ENCODE assay signal across 18 cellular contexts in the genomic region with DNA sequence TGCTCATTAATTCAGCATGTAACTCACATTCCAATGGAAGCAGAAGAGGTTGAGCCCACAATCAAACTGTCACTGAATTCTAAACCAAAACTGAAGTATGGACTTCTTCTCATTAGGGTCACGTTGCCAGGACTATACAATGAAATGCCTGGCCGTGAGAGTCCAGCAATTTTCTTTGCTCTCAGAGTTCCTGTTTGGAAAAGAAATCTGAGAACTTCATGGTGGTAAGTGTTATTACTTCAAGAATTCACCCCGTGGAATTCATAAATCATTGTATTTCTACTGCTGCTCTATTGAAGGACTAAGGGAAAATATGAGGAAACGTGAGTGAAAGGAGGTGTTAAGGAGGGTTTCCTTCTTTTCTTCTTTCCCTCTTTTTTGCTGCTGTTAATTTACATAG.
DNase-seq lines count a peak whose midpoint lies in the region; ATAC-seq and TF ChIP-seq lines count a peak whose summit lies in the region.
"Had no signal": no experiment of that assay in that cellular context is flagged by ENCODE, and none has a peak within 500 bp of the region (broad histone marks: within the 10 kb centered on the region; RNA-seq: fewer than 3 reads in every experiment).

No MANE protein-coding gene starts in this region.

- H3K4me2 ChIP-seq in IMR-90 (ENCODE audit: low read depth, low read length), result peak overlapping the region; percentile 73
- peak overlapping the region; percentile 37 for H3K4me2 ChIP-seq in mesenchymal stem cell (ENCODE audit: low read length, poor library complexity, severe bottlenecking)

- H3K4ac ChIP-seq in IMR-90 (ENCODE audit: low read depth, low read length) (peak overlapping the region; percentile 39; the same call in 1 of the 2 replicates), mesenchymal stem cell (ENCODE audit: low read depth in 1 of 2, low read length in 2 of 2) (no peak overlapping the region)

- H3K9ac ChIP-seq in IMR-90 (ENCODE audit: low read depth, low read length) (peak overlapping the region; percentile 34; the same call in 1 of the 2 replicates), mesenchymal stem cell (ENCODE audit: low read length) (peak overlapping the region; percentile 72)

- DNase-seq in IMR-90 (peak; percentile 76), chondrocyte (ENCODE audit: low spot score) (no peak), mesenchymal stem cell (peak; percentile 56), uterus (no peak), lower leg skin (ENCODE audit: low spot score in 2 of 2) (no peak), NCI-H1436 treated with DMSO at 0.1 percent for 48 hours (lab: John Stamatoyannopoulos, UW) (no peak), hypothalamus (lab: John Stamatoyannopoulos, UW) (no peak)
- DNase-seq: activated CD4-positive, alpha-beta memory T cell treated with anti-CD3 and anti-CD28 coated beads for 36 hours; activated T-cell treated with anti-CD3 and anti-CD28 coated beads, Interleukin-2, amount 50 U/mL, for 48 hours; HFFc6; KBM-7; natural killer cell; NCI-H1436; NCI-H2227 treated with DMSO at 0.1 percent for 48 hours; stimulated activated CD4-positive, alpha-beta T cell treated with anti-CD3 and anti-CD28 coated beads, Interleukin-4, amount 100 ng/mL, for 24 hours had no signal

- H3K4me3 Mint-ChIP-seq in chondrocyte (ENCODE audit: unreplicated experiment), result peak overlapping the region; percentile 68
- H3K4me3 Mint-ChIP-seq: activated CD4-positive, alpha-beta memory T cell treated with anti-CD3 and anti-CD28 coated beads for 36 hours; CD14-positive monocyte; dendritic cell treated with granulocyte-macrophage colony-stimulating factor and Interleukin-4, amounts not matched to agents 40 ng/mL and 50 ng/mL, for 4 days; HFFc6; natural killer cell had no signal

- H3K56ac ChIP-seq in IMR-90 (ENCODE audit: extremely low read depth, insufficient read depth, low read length), result peak overlapping the region; percentile 12

- no peak overlapping the region; the same call in none of the 2 replicates for H4K5ac ChIP-seq in IMR-90 (ENCODE audit: low read depth, low read length)

- H3K14ac ChIP-seq in IMR-90 (replicated peaks; ENCODE audit: low read depth, low read length) (peak overlapping the region; percentile 80), mesenchymal stem cell (ENCODE audit: low read length in 2 of 2) (no peak overlapping the region)

- H4K8ac ChIP-seq in IMR-90 (ENCODE audit: low read depth in 2 of 2, low read length in 2 of 2), result peak overlapping the region; percentile 2 to 57; a peak in 2 of 4 replicates
- H4K8ac ChIP-seq in mesenchymal stem cell (ENCODE audit: low read length), result no peak overlapping the region

- H3K36me3 ChIP-seq in IMR-90 (ENCODE audit: control insufficient read depth, insufficient read depth, low read length) (no peaks in the 10 kb centered on the region), mesenchymal stem cell (ENCODE audit: control insufficient read depth in 1 of 2, insufficient read depth in 2 of 2, low read depth in 1 of 2, low read length in 2 of 2) (no peaks in the 10 kb centered on the region), uterus (no peaks in the 10 kb centered on the region)

- H3K9me3 ChIP-seq in IMR-90 (ENCODE audit: control insufficient read depth, insufficient read depth, low read length), result no peaks in the 10 kb centered on the region
- H3K9me3 ChIP-seq in mesenchymal stem cell (ENCODE audit: control insufficient read depth, low read length), result no peaks in the 10 kb centered on the region
- no peaks in the 10 kb centered on the region for H3K9me3 ChIP-seq in uterus

- H2BK120ac ChIP-seq in IMR-90 (ENCODE audit: low read depth, low read length) (peak overlapping the region; percentile 82), mesenchymal stem cell (ENCODE audit: low read depth, low read length) (no peak overlapping the region)

- in situ Hi-C loops in IMR-90 (cut with MboI; ENCODE audit: low sequenced_read_pairs), result no loop called here

- H3K27me3 Mint-ChIP-seq in chondrocyte (ENCODE audit: low read depth), result no peaks in the 10 kb centered on the region
- H3K27me3 Mint-ChIP-seq: activated CD4-positive, alpha-beta memory T cell treated with anti-CD3 and anti-CD28 coated beads for 36 hours had no signal

- peaks cover 7% of the 10 kb centered on the region for H3K4me1 ChIP-seq in IMR-90 (ENCODE audit: control insufficient read depth, insufficient read depth, low read length)
- no peaks in the 10 kb centered on the region for H3K4me1 ChIP-seq in mesenchymal stem cell (ENCODE audit: control insufficient read depth, insufficient read depth, low read depth, low read length)
- peaks cover 0 to 2% of the 10 kb centered on the region in 2 donors for H3K4me1 ChIP-seq in uterus

- peak overlapping the region; percentile 75; the same call in 1 of the 2 replicates for H2BK20ac ChIP-seq in IMR-90 (ENCODE audit: low read depth, low read length)

- no peaks in the 10 kb centered on the region; the same call in 1 of the 2 replicates for H3K9me1 ChIP-seq in IMR-90 (ENCODE audit: insufficient read depth, low read length)

- H3K23ac ChIP-seq in IMR-90 (ENCODE audit: low read depth, low read length) (peak overlapping the region; percentile 55; the same call in 1 of the 2 replicates), mesenchymal stem cell (ENCODE audit: low read length in 2 of 2) (no peak overlapping the region)

- WGBS in IMR-90 (ENCODE audit: extremely low coverage in 2 of 2, insufficient read length in 1 of 2), 2 experiments, result no CpG with 5 or more reads among the region's 4 CpGs
- 12% methylated on average over 3 of the region's 4 CpGs for WGBS in mesenchymal stem cell
- 38 to 51% methylated on average over 4 of the region's 4 CpGs for WGBS in lower leg skin, 2 donors

- H3K4me3 ChIP-seq in IMR-90 (ENCODE audit: insufficient read depth, low read depth, low read length) (peak overlapping the region; percentile 6; the same call in 1 of the 2 replicates), mesenchymal stem cell (ENCODE audit: insufficient read depth in 1 of 2, low read depth in 1 of 2, low read length in 2 of 2) (no peak overlapping the region), uterus (no peak overlapping the region), lower leg skin (ENCODE audit: low read depth, poor library complexity, severe bottlenecking) (no peak overlapping the region)
- H3K4me3 ChIP-seq: lung had no signal

- H3K27me3 ChIP-seq in IMR-90 (ENCODE audit: control insufficient read depth, insufficient read depth, low read length) (no peaks in the 10 kb centered on the region), mesenchymal stem cell (ENCODE audit: control insufficient read depth in 1 of 2, insufficient read depth in 1 of 2, low read length in 2 of 2) (no peaks in the 10 kb centered on the region), uterus (no peaks in the 10 kb centered on the region)

- no peaks in the 10 kb centered on the region for H3K79me1 ChIP-seq in IMR-90 (ENCODE audit: low read depth in 1 of 2, low read length in 2 of 2)
- no peaks in the 10 kb centered on the region for H3K79me1 ChIP-seq in mesenchymal stem cell (replicated peaks; ENCODE audit: low read length, poor library complexity, severe bottlenecking)

- H3K18ac ChIP-seq in IMR-90 (ENCODE audit: low read depth, low read length) (peak overlapping the region; percentile 93), mesenchymal stem cell (ENCODE audit: low read depth in 1 of 2, low read length in 2 of 2) (no peak overlapping the region)

- TF ChIP-seq POLR2A in IMR-90 (IDR thresholded peaks at IDR 0.05; ENCODE audit: low read depth, low read length), result no peak
- TF ChIP-seq POLR2A in uterus (IDR thresholded peaks at IDR 0.05), result no peak
- no peak for TF ChIP-seq POLR2A in lower leg skin (IDR thresholded peaks at IDR 0.05)

- no peak for TF ChIP-seq RAD21 in IMR-90 (IDR thresholded peaks at IDR 0.05; ENCODE audit: low read length)

- intact Hi-C loops in IMR-90 (cut with micrococcal nuclease), result no loop called here
- intact Hi-C loops in uterus (cut with DNase I; ENCODE audit: low total_unique reads), result no loop called here
- intact Hi-C loops in lower leg skin (cut with DNase I; ENCODE audit: low total_unique reads), result no loop called here

- BruUV-seq in IMR-90 (replicated peaks; lab: Mats Ljungman, UMichigan), result no TSS peak

- H2BK15ac ChIP-seq in IMR-90 (ENCODE audit: low read depth, low read length) (peak overlapping the region; percentile 17; the same call in 1 of the 3 replicates), mesenchymal stem cell (ENCODE audit: low read depth, poor library complexity, severe bottlenecking) (no peak overlapping the region)

- H4K91ac ChIP-seq in IMR-90 (ENCODE audit: insufficient read depth, low read depth, low read length) (no peak overlapping the region), mesenchymal stem cell (ENCODE audit: low read length) (no peak overlapping the region)

- peak; percentile 85 for ATAC-seq in IMR-90 (ENCODE audit: low read depth)
- ATAC-seq: natural killer cell had no signal

- no peaks in the 10 kb centered on the region for H3K9me3 Mint-ChIP-seq in chondrocyte (ENCODE audit: low read depth)
- H3K9me3 Mint-ChIP-seq: activated CD4-positive, alpha-beta memory T cell treated with anti-CD3 and anti-CD28 coated beads for 36 hours; dendritic cell treated with granulocyte-macrophage colony-stimulating factor and Interleukin-4, amounts not matched to agents 40 ng/mL and 50 ng/mL, for 4 days; HFFc6; natural killer cell had no signal

- H3K27ac ChIP-seq in IMR-90 (ENCODE audit: insufficient read depth, low read length) (peak overlapping the region; percentile 66; the same call in 1 of the 2 replicates), mesenchymal stem cell (ENCODE audit: low read length, poor library complexity, severe bottlenecking) (no peak overlapping the region), uterus (peak overlapping the region; percentile 14 to 37)

- dilution Hi-C loops in IMR-90 (cut with HindIII; ENCODE audit: low sequenced_read_pairs, unreplicated experiment), result no loop called here

- no peak overlapping the region for H2BK12ac ChIP-seq in mesenchymal stem cell (ENCODE audit: low read length in 2 of 2)

- H2AK5ac ChIP-seq in IMR-90 (ENCODE audit: low read depth, low read length), result no peak overlapping the region
- H2AK5ac ChIP-seq in mesenchymal stem cell (ENCODE audit: low read length, severe bottlenecking), result no peak overlapping the region

- H3K4me1 Mint-ChIP-seq in chondrocyte (ENCODE audit: low read depth), result peaks cover 31% of the 10 kb centered on the region
- H3K4me1 Mint-ChIP-seq: CD14-positive monocyte, natural killer cell had no signal

- POLR2A ChIA-PET in IMR-90 (lab: Charles Lee; ENCODE audit: unreplicated experiment), result no interaction called here

- H4K20me1 ChIP-seq in IMR-90 (ENCODE audit: insufficient read depth, low read length), result no peaks in the 10 kb centered on the region

- TF ChIP-seq CTCF in IMR-90 (conservative IDR thresholded peaks at IDR 0.05; ENCODE audit: low read depth, low read length) (no peak), chondrocyte (IDR thresholded peaks at IDR 0.05) (no peak), uterus (IDR thresholded peaks at IDR 0.05) (no peak), lower leg skin (IDR thresholded peaks at IDR 0.05) (no peak)

- peak overlapping the region; percentile 95 for H3K27ac Mint-ChIP-seq in chondrocyte (ENCODE audit: unreplicated experiment)
- H3K27ac Mint-ChIP-seq: activated CD4-positive, alpha-beta memory T cell treated with anti-CD3 and anti-CD28 coated beads for 36 hours; CD14-positive monocyte; dendritic cell treated with granulocyte-macrophage colony-stimulating factor and Interleukin-4, amounts not matched to agents 40 ng/mL and 50 ng/mL, for 4 days; HFFc6; natural killer cell had no signal

- H3K36me3 Mint-ChIP-seq in chondrocyte (ENCODE audit: low read depth), result no peaks in the 10 kb centered on the region
- H3K36me3 Mint-ChIP-seq: activated CD4-positive, alpha-beta memory T cell treated with anti-CD3 and anti-CD28 coated beads for 36 hours; CD14-positive monocyte; natural killer cell had no signal

- CTCF ChIA-PET in IMR-90 (lab: Yijun Ruan, JAX), result no interaction called here

- peak overlapping the region; percentile 82 for H2BK5ac ChIP-seq in IMR-90 (ENCODE audit: low read depth, low read length, poor library complexity, severe bottlenecking)
- H2BK5ac ChIP-seq in mesenchymal stem cell (ENCODE audit: low read depth, low read length, poor library complexity, severe bottlenecking), result no peak overlapping the region

- H2AK9ac ChIP-seq in IMR-90 (replicated peaks; ENCODE audit: low read depth, low read length, poor library complexity), result no peak overlapping the region

- H2AFZ ChIP-seq in IMR-90 (replicated peaks; ENCODE audit: low read length, poor library complexity) (no peak overlapping the region), mesenchymal stem cell (ENCODE audit: low read depth, low read length) (no peak overlapping the region)

Comparison
In these comparisons a context has a peak if more than half of its experiments do, and no peak if none do; other contexts are left out.
1. DNase-seq: peak in IMR-90 (single experiment) and mesenchymal stem cell (single experiment); none in chondrocyte (single experiment), uterus (0 of 2), lower leg skin (0 of 2), NCI-H1436 treated with DMSO at 0.1 percent for 48 hours (single experiment) and hypothalamus (0 of 51).